ENCODE assay signal across 1 cellular context in the genomic region with DNA sequence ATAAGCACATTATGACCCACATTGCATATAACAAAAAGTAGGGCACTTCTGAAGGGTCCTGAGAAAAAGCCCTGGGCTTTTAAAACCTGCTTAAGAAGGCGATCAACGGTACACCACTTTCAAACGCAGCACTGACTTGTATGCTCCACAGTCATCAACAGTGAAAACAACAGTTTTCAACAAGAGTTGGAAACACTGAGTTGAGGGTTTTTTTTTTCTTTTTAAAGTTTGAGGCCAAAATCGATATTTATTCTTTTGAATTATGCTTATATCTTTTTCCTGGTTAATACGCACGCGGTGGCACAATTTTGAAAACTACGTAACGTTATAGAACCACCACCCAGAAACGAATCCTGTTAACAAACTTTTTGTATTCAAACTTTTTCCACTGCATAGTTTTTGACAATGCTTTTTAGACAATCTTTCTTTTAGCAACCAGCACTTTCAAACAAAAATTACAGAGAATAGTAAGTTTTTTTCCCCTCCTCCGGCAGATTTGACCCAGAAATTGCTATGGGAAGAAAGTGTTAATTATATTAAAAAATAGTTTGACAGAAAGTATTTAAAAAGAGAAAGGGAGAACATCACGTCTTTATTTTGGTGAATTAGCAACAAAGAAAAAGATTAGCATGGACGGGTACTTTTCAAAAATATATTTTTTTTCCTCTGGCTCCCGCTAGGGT.
TF ChIP-seq lines count a peak whose summit lies in the region.

No MANE protein-coding gene starts in this region.

TF ChIP-seq in GM12878, 131 proteins besides CTCF, POLR2A, EP300 and RAD21:
- TF ChIP-seq, protein P1, sequence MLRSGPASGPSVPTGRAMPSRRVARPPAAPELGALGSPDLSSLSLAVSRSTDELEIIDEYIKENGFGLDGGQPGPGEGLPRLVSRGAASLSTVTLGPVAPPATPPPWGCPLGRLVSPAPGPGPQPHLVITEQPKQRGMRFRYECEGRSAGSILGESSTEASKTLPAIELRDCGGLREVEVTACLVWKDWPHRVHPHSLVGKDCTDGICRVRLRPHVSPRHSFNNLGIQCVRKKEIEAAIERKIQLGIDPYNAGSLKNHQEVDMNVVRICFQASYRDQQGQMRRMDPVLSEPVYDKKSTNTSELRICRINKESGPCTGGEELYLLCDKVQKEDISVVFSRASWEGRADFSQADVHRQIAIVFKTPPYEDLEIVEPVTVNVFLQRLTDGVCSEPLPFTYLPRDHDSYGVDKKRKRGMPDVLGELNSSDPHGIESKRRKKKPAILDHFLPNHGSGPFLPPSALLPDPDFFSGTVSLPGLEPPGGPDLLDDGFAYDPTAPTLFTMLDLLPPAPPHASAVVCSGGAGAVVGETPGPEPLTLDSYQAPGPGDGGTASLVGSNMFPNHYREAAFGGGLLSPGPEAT (IDR thresholded peaks at IDR 0.05; ENCODE audit: low read depth) = peak; percentile 19; the same call in 1 of the 2 replicates
- TF ChIP-seq SMARCA5 (IDR thresholded peaks at IDR 0.05) (no peak), FOXM1 (IDR thresholded peaks at IDR 0.05; ENCODE audit: low read depth, low read length) (0 out of 2 replicates have a peak, but pooled peaks have one; percentile 10)
- TF ChIP-seq, protein P2, sequence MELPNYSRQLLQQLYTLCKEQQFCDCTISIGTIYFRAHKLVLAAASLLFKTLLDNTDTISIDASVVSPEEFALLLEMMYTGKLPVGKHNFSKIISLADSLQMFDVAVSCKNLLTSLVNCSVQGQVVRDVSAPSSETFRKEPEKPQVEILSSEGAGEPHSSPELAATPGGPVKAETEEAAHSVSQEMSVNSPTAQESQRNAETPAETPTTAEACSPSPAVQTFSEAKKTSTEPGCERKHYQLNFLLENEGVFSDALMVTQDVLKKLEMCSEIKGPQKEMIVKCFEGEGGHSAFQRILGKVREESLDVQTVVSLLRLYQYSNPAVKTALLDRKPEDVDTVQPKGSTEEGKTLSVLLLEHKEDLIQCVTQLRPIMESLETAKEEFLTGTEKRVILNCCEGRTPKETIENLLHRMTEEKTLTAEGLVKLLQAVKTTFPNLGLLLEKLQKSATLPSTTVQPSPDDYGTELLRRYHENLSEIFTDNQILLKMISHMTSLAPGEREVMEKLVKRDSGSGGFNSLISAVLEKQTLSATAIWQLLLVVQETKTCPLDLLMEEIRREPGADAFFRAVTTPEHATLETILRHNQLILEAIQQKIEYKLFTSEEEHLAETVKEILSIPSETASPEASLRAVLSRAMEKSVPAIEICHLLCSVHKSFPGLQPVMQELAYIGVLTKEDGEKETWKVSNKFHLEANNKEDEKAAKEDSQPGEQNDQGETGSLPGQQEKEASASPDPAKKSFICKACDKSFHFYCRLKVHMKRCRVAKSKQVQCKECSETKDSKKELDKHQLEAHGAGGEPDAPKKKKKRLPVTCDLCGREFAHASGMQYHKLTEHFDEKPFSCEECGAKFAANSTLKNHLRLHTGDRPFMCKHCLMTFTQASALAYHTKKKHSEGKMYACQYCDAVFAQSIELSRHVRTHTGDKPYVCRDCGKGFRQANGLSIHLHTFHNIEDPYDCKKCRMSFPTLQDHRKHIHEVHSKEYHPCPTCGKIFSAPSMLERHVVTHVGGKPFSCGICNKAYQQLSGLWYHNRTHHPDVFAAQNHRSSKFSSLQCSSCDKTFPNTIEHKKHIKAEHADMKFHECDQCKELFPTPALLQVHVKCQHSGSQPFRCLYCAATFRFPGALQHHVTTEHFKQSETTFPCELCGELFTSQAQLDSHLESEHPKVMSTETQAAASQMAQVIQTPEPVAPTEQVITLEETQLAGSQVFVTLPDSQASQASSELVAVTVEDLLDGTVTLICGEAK (IDR thresholded peaks at IDR 0.05; ENCODE audit: borderline replicate concordance) = peak; percentile 43; the same call in 1 of the 2 replicates
